Comparison of ENCODE assay signal across 10 cellular contexts in genomic region chr17:31310260-31310659, GRCh38. TPM values are rescaled to one million over a fixed set of nuclear protein-coding genes. Genes with fewer than 3 reads are reported as not detected.
A peak's percentile ranks its signal among the peaks of the same experiment; 100 is the strongest.
DNase-seq lines count a peak whose midpoint lies in the region; ATAC-seq and TF ChIP-seq lines count a peak whose summit lies in the region.
"Had no signal": no experiment of that assay in that cellular context is flagged by ENCODE, and none has a peak within 500 bp of the region (broad histone marks: within the 10 kb centered on the region; RNA-seq: fewer than 3 reads in every experiment).

No MANE protein-coding gene starts in this region.

- no peaks in the 10 kb centered on the region for H3K9me3 ChIP-seq in CD8-positive, alpha-beta T cell (ENCODE audit: low read length)
- no peaks in the 10 kb centered on the region for H3K9me3 ChIP-seq in OCI-LY1 (ENCODE audit: low read length)
- no peaks in the 10 kb centered on the region for H3K9me3 ChIP-seq in naive thymus-derived CD4-positive, alpha-beta T cell (ENCODE audit: control insufficient read depth in 2 of 3, low read length in 3 of 3)
- H3K9me3 ChIP-seq: SJSA1 had no signal

- peak overlapping the region; percentile 91 for H3K4me2 ChIP-seq in OCI-LY1 (ENCODE audit: low read length)

- H3K36me3 ChIP-seq in CD8-positive, alpha-beta T cell (ENCODE audit: insufficient read depth, low read length) = peaks cover 5% of the 10 kb centered on the region
- H3K36me3 ChIP-seq in OCI-LY1 (ENCODE audit: insufficient read depth, low read length) = peaks cover 26% of the 10 kb centered on the region
- peaks cover 2 to 7% (median 5%) of the 10 kb centered on the region in 3 experiments for H3K36me3 ChIP-seq in naive thymus-derived CD4-positive, alpha-beta T cell (ENCODE audit: control insufficient read depth in 2 of 3, insufficient read depth in 3 of 3, low read length in 3 of 3)

- ATAC-seq in CD8-positive, alpha-beta T cell = peak; percentile 63
- ATAC-seq in naive thymus-derived CD4-positive, alpha-beta T cell = peak; percentile 81
- ATAC-seq in GM21576 (IDR thresholded peaks at IDR 0.05; ENCODE audit: unreplicated experiment) = no peak

- H3K27me3 Mint-ChIP-seq in CD8-positive, alpha-beta T cell (ENCODE audit: low read depth) = no peaks in the 10 kb centered on the region
- H3K27me3 Mint-ChIP-seq in naive thymus-derived CD4-positive, alpha-beta T cell = peaks cover 0 to 2% (median 0%) of the 10 kb centered on the region in 5 donors

- H3K79me2 ChIP-seq in OCI-LY1 (ENCODE audit: insufficient read depth, low read length) = peaks cover 39% of the 10 kb centered on the region

- no peaks in the 10 kb centered on the region for H3K27me3 ChIP-seq in CD8-positive, alpha-beta T cell (ENCODE audit: insufficient read depth, low read length)
- H3K27me3 ChIP-seq in OCI-LY1 (ENCODE audit: insufficient read depth, low read length) = no peaks in the 10 kb centered on the region
- no peaks in the 10 kb centered on the region for H3K27me3 ChIP-seq in naive thymus-derived CD4-positive, alpha-beta T cell (ENCODE audit: control insufficient read depth in 2 of 2, insufficient read depth in 2 of 2, low read length in 2 of 2)
- H3K27me3 ChIP-seq: SJSA1 had no signal

- H3F3A ChIP-seq in OCI-LY1 (ENCODE audit: insufficient read depth, low read length) = peaks cover 11% of the 10 kb centered on the region

- peak overlapping the region; percentile 88 for H3K4me3 Mint-ChIP-seq in CD8-positive, alpha-beta T cell
- H3K4me3 Mint-ChIP-seq in naive thymus-derived CD4-positive, alpha-beta T cell = peak overlapping the region; percentile 86 to 95 (median 92)

- POLR2A ChIA-PET in CD8-positive, alpha-beta T cell (lab: Charles Lee) = interaction anchor here (0.8 to 2.9 kb wide), 8 partner anchors 9 to 183 kb away, joined by 3 to 27 read pairs (median 3); partner anchors contain the start of gene EVI2A
- POLR2A ChIA-PET in naive thymus-derived CD4-positive, alpha-beta T cell (lab: Charles Lee) = interaction anchor here (0.6 to 5.3 kb wide), 10 partner anchors 8 to 977 kb away, joined by 3 to 73 read pairs (median 4); partner anchors contain the start of gene EVI2A

- H3K4me1 Mint-ChIP-seq in CD8-positive, alpha-beta T cell (ENCODE audit: low read depth) = peaks cover 62% of the 10 kb centered on the region
- peaks cover 42 to 59% (median 54%) of the 10 kb centered on the region in 7 donors for H3K4me1 Mint-ChIP-seq in naive thymus-derived CD4-positive, alpha-beta T cell

- H3K9me2 ChIP-seq in OCI-LY1 (ENCODE audit: low read depth, low read length) = no peaks in the 10 kb centered on the region

- no peak overlapping the region for H2AFZ ChIP-seq in OCI-LY1 (ENCODE audit: low read length)

- CTCF ChIA-PET in CD8-positive, alpha-beta T cell (lab: Charles Lee) = interaction anchor here (1.0 to 1.3 kb wide), 2 partner anchors 8 to 94 kb away, joined by 3 to 5 read pairs; no protein-coding TSS in a partner anchor
- CTCF ChIA-PET in naive thymus-derived CD4-positive, alpha-beta T cell (lab: Charles Lee) = interaction anchor here (0.5 to 0.7 kb wide), 4 partner anchors 15 to 1181 kb away, joined by 3 to 6 read pairs (median 4); no protein-coding TSS in a partner anchor

- peak; percentile 28 to 86 (median 63) for DNase-seq in CD8-positive, alpha-beta T cell
- DNase-seq in activated effector memory CD4-positive, alpha-beta T cell treated with Interleukin-2 at 50 U/mL for 16 hours = peak; percentile 36
- peak in 7 of 9 donors; percentile 74 to 92 (median 85) for DNase-seq in naive thymus-derived CD4-positive, alpha-beta T cell
- DNase-seq in NCI-H774 (lab: John Stamatoyannopoulos, UW) (no peak), kidney glomerular epithelial cell (lab: John Stamatoyannopoulos, UW) (no peak), COLO829 (ENCODE audit: low spot score) (no peak)

- no peaks in the 10 kb centered on the region for H4K20me1 ChIP-seq in OCI-LY1 (ENCODE audit: insufficient read depth, low read length)

- peak overlapping the region; percentile 98 for H3K27ac Mint-ChIP-seq in CD8-positive, alpha-beta T cell
- H3K27ac Mint-ChIP-seq in naive thymus-derived CD4-positive, alpha-beta T cell = peak overlapping the region; percentile 94 to 99 (median 95)

- peak overlapping the region; percentile 54 for H3K4me3 ChIP-seq in CD8-positive, alpha-beta T cell (ENCODE audit: low read depth, low read length)
- peak overlapping the region; percentile 58 for H3K4me3 ChIP-seq in OCI-LY1 (ENCODE audit: low read depth, low read length, poor library complexity, severe bottlenecking)
- peak overlapping the region; percentile 63 for H3K4me3 ChIP-seq in naive thymus-derived CD4-positive, alpha-beta T cell (ENCODE audit: low read length)
- H3K4me3 ChIP-seq: SJSA1 had no signal

- H3K9ac ChIP-seq in OCI-LY1 (ENCODE audit: low read length) = peak overlapping the region; percentile 82

- intact Hi-C loops in CD8-positive, alpha-beta T cell (cut with DNase I, micrococcal nuclease) = loop anchor here (1.0 to 5.0 kb wide), 6 partner anchors 11 to 488 kb away; partner anchors contain the start of genes EVI2A (in 2 of the 2) and CRLF3 (in 1 of the 2)
- intact Hi-C loops in naive thymus-derived CD4-positive, alpha-beta T cell (cut with micrococcal nuclease) = loop anchor here (1.0 to 10.0 kb wide), 10 partner anchors 9 to 1915 kb away; partner anchors contain the start of genes EVI2A (in 2 of the 2), CRLF3 (in 1 of the 2), NF1 (in 1 of the 2) and OMG (in 1 of the 2)

- no peaks in the 10 kb centered on the region for H3K9me3 Mint-ChIP-seq in CD8-positive, alpha-beta T cell
- peaks cover 0 to 5% (median under 1%) of the 10 kb centered on the region in 11 donors for H3K9me3 Mint-ChIP-seq in naive thymus-derived CD4-positive, alpha-beta T cell

- peaks cover 54% of the 10 kb centered on the region for H3K4me1 ChIP-seq in CD8-positive, alpha-beta T cell (ENCODE audit: insufficient read depth, low read length)
- peaks cover 68% of the 10 kb centered on the region for H3K4me1 ChIP-seq in OCI-LY1 (ENCODE audit: insufficient read depth, low read length, severe bottlenecking)
- peaks cover 37 to 44% of the 10 kb centered on the region in 2 donors for H3K4me1 ChIP-seq in naive thymus-derived CD4-positive, alpha-beta T cell (ENCODE audit: control insufficient read depth in 2 of 2, insufficient read depth in 2 of 2, low read length in 2 of 2)

- peak overlapping the region; percentile 69 for H3K27ac ChIP-seq in CD8-positive, alpha-beta T cell (ENCODE audit: low read depth, low read length)
- H3K27ac ChIP-seq in OCI-LY1 (ENCODE audit: low read depth, low read length, poor library complexity, severe bottlenecking) = peak overlapping the region; percentile 98
- peak overlapping the region; percentile 82 for H3K27ac ChIP-seq in naive thymus-derived CD4-positive, alpha-beta T cell (ENCODE audit: low read depth, low read length)
- H3K27ac ChIP-seq: SJSA1 had no signal

- TF ChIP-seq CTCF in CD8-positive, alpha-beta T cell (IDR thresholded peaks at IDR 0.05) = no peak
- TF ChIP-seq CTCF in OCI-LY1 (IDR thresholded peaks at IDR 0.05; ENCODE audit: low read length) = no peak

- H3K36me3 Mint-ChIP-seq in CD8-positive, alpha-beta T cell = peaks cover 31% of the 10 kb centered on the region
- peaks cover 6 to 39% (median 13%) of the 10 kb centered on the region in 5 donors for H3K36me3 Mint-ChIP-seq in naive thymus-derived CD4-positive, alpha-beta T cell

RNA-seq across cellular contexts. Expression of gene EVI2B, which starts 3.6 kb away (rescaled TPM):
- total RNA-seq in CD8-positive, alpha-beta T cell = 10 to 100 TPM; 77.5 to 82.0 TPM
- total RNA-seq in naive thymus-derived CD4-positive, alpha-beta T cell = 100 to 1,000 TPM in 3 of 5 experiments, 10 to 100 TPM in 2; 57.8 to 154 (median 134) TPM
- polyA plus RNA-seq in naive thymus-derived CD4-positive, alpha-beta T cell = 10 to 100 TPM; 80.4 to 84.4 TPM
- total RNA-seq: chondrocyte had no signal

RNA-seq across cellular contexts. Expression of gene EVI2A, which starts 11.2 kb away (rescaled TPM):
- 10 to 100 TPM; 43.3 to 44.4 TPM for total RNA-seq in CD8-positive, alpha-beta T cell
- 100 to 1,000 TPM in 2 of 5 experiments, 10 to 100 TPM in 3; 40.9 to 134 (median 60.2) TPM for total RNA-seq in naive thymus-derived CD4-positive, alpha-beta T cell
- polyA plus RNA-seq in naive thymus-derived CD4-positive, alpha-beta T cell = 10 to 100 TPM; 61.1 to 68.3 TPM

RNA-seq across cellular contexts. Expression of gene OMG, which starts 13.2 kb away (rescaled TPM):
- total RNA-seq in CD8-positive, alpha-beta T cell = under 1 TPM; 0.41 to 0.44 TPM
- total RNA-seq in naive thymus-derived CD4-positive, alpha-beta T cell = 1 to 10 TPM in 1 of 5 experiments, under 1 TPM in 4; 0.41 to 1.0 (median 0.81) TPM
- not detected for polyA plus RNA-seq in naive thymus-derived CD4-positive, alpha-beta T cell
- total RNA-seq: chondrocyte, SJSA1 had no signal

Comparison
In these comparisons a context has a peak if more than half of its experiments do, and no peak if none do; other contexts are left out.
1. DNase-seq: peak in CD8-positive, alpha-beta T cell (7 of 7), activated effector memory CD4-positive, alpha-beta T cell treated with Interleukin-2 at 50 U/mL for 16 hours (single experiment) and naive thymus-derived CD4-positive, alpha-beta T cell (7 of 9); none in NCI-H774 (single experiment), kidney glomerular epithelial cell (single experiment) and COLO829 (single experiment).
2. Peak in every context shown above with its lines, with median percentiles within 50 percentile points of each other: H3K27ac ChIP-seq and H3K4me3 ChIP-seq.